8 cellular contexts compared by ENCODE assay signal in genomic region chr17:38748329-38749221, GRCh38. TPM values are rescaled to one million over a fixed set of nuclear protein-coding genes. Genes with fewer than 3 reads are reported as not detected.
A peak's percentile ranks its signal among the peaks of the same experiment; 100 is the strongest.
DNase-seq lines count a peak whose midpoint lies in the region; ATAC-seq and TF ChIP-seq lines count a peak whose summit lies in the region.

Gene PCGF2 (minus strand): TSS chr17:38748336. CDS start chr17:38740402, 7,934 bp downstream.

- TF ChIP-seq CTCF in LNCaP clone FGC (IDR thresholded peaks at IDR 0.05; ENCODE audit: control insufficient read depth, extremely low read depth, insufficient read depth): no peak
- no peak for TF ChIP-seq CTCF in lower leg skin (IDR thresholded peaks at IDR 0.05)

- peak within 1 kb of the TSS in 4 of 5 donors; percentile 62 to 80 (median 76) for H3K9ac ChIP-seq in subcutaneous abdominal adipose tissue (ENCODE audit: low read length in 5 of 5)

- H3K27me3 ChIP-seq in SJCRH30 (no peaks in the 10 kb centered on the region), subcutaneous abdominal adipose tissue (ENCODE audit: control insufficient read depth in 5 of 5, insufficient read depth in 4 of 5, low read length in 5 of 5) (peaks cover 0 to 25% (median 6%) of the 10 kb centered on the region in 5 donors)
- H3K27me3 ChIP-seq in effector memory CD4-positive, alpha-beta T cell (replicated peaks; ENCODE audit: control insufficient read depth, insufficient read depth, low read length, poor library complexity, severe bottlenecking): peaks cover 34% of the 10 kb centered on the region

- WGBS in lower leg skin, 2 donors: 0% methylated on average over 50 to 54 of the region's 66 CpGs

- no peaks in the 10 kb centered on the region for H3K36me3 ChIP-seq in SJCRH30
- no peaks in the 10 kb centered on the region for H3K36me3 ChIP-seq in effector memory CD4-positive, alpha-beta T cell (ENCODE audit: control insufficient read depth, insufficient read depth, low read length)
- H3K36me3 ChIP-seq in subcutaneous abdominal adipose tissue (ENCODE audit: control insufficient read depth in 5 of 5, insufficient read depth in 5 of 5, low read length in 5 of 5): no peaks in the 10 kb centered on the region

- no peak for TF ChIP-seq POLR2A in lower leg skin (IDR thresholded peaks at IDR 0.05)

- H3K9me3 ChIP-seq in SJCRH30 (replicated peaks): no peaks in the 10 kb centered on the region
- no peaks in the 10 kb centered on the region for H3K9me3 ChIP-seq in effector memory CD4-positive, alpha-beta T cell (ENCODE audit: control insufficient read depth, low read length)
- no peaks in the 10 kb centered on the region for H3K9me3 ChIP-seq in subcutaneous abdominal adipose tissue (ENCODE audit: control insufficient read depth in 5 of 5, low read length in 5 of 5)

- intact Hi-C loops in lower leg skin (cut with DNase I; ENCODE audit: low total_unique reads): no loop called here

- H3K27ac ChIP-seq in SJCRH30 (peak within 1 kb of the TSS; percentile 82), subcutaneous abdominal adipose tissue (ENCODE audit: low read depth, low read length) (peak within 1 kb of the TSS; percentile 75)
- no peak within 1 kb of the TSS for H3K27ac ChIP-seq in effector memory CD4-positive, alpha-beta T cell (ENCODE audit: insufficient read depth, low read length, poor library complexity, severe bottlenecking)

- ATAC-seq in HG03565 (IDR thresholded peaks at IDR 0.05; ENCODE audit: unreplicated experiment) (no peak), HG02852 (IDR thresholded peaks at IDR 0.05; ENCODE audit: unreplicated experiment) (no peak)

- H3K4me3 ChIP-seq in LNCaP clone FGC (ENCODE audit: low read depth, low read length): peak within 1 kb of the TSS; percentile 99
- H3K4me3 ChIP-seq in SJCRH30: peak within 1 kb of the TSS; percentile 98
- peak within 1 kb of the TSS; percentile 52 for H3K4me3 ChIP-seq in effector memory CD4-positive, alpha-beta T cell (ENCODE audit: insufficient read depth, low read depth, low read length, poor library complexity, severe bottlenecking)
- peak within 1 kb of the TSS; percentile 77 for H3K4me3 ChIP-seq in lower leg skin (ENCODE audit: low read depth, poor library complexity, severe bottlenecking)
- H3K4me3 ChIP-seq in subcutaneous abdominal adipose tissue (ENCODE audit: low read depth in 1 of 5, low read length in 5 of 5): peak within 1 kb of the TSS; percentile 67 to 94 (median 82)

- H3K4me1 ChIP-seq in SJCRH30 (peaks cover 27% of the 10 kb centered on the region), subcutaneous abdominal adipose tissue (ENCODE audit: control insufficient read depth in 5 of 5, insufficient read depth in 5 of 5, low read length in 5 of 5) (peaks cover 9 to 73% (median 67%) of the 10 kb centered on the region in 5 donors)
- H3K4me1 ChIP-seq in effector memory CD4-positive, alpha-beta T cell (ENCODE audit: control insufficient read depth, insufficient read depth, low read length, poor library complexity, severe bottlenecking): peaks cover 48% of the 10 kb centered on the region

- DNase-seq in DMS53 treated with DMSO at 0.1 percent for 48 hours (lab: John Stamatoyannopoulos, UW; ENCODE audit: unreplicated experiment) (peak; percentile 35), LNCaP clone FGC (ENCODE audit: low read depth) (peak; percentile 74), SJCRH30 (peak; percentile 95), lower leg skin (ENCODE audit: low spot score in 2 of 2) (peak; percentile 95 to 98)
- no peak for DNase-seq in effector memory CD4-positive, alpha-beta T cell

RNA-seq across cellular contexts. Expression of gene PCGF2, which starts in this region (rescaled TPM):
- total RNA-seq in SJCRH30 (2014; rRNA removed; shearing (Covaris generic)): 10.7 and 13.8 TPM in 2 replicates
- total RNA-seq in lower leg skin: 10 to 100 TPM in 1 of 4 donors, 1 to 10 TPM in 3; 7.5 to 11.4 (median 8.6) TPM

Comparison
In these comparisons a context has a peak if more than half of its experiments do, and no peak if none do; other contexts are left out.
1. DNase-seq: peak in DMS53 treated with DMSO at 0.1 percent for 48 hours (single experiment), LNCaP clone FGC (single experiment), SJCRH30 (2 of 2) and lower leg skin (2 of 2); none in effector memory CD4-positive, alpha-beta T cell (0 of 3).
2. Peak in every context shown above with its lines, with median percentiles within 50 percentile points of each other: H3K4me3 ChIP-seq.